ENCODE assay signal across 8 cellular contexts in genomic region chr6:43172127-43173007, GRCh38. TPM values are rescaled to one million over a fixed set of nuclear protein-coding genes. Genes with fewer than 3 reads are reported as not detected.
DNase-seq lines count a peak whose midpoint lies in the region; ATAC-seq, FAIRE-seq and TF ChIP-seq lines count a peak whose summit lies in the region.

No MANE protein-coding gene starts in this region.

- ATAC-seq in activated B cell treated with CpG ODN at 0.5 μM for 24 hours (ENCODE audit: low read depth), result no peak
- no peak for ATAC-seq in GM19023 (IDR thresholded peaks at IDR 0.05; ENCODE audit: unreplicated experiment)

- no peaks in the 10 kb centered on the region for H3K9me3 Mint-ChIP-seq in activated B cell treated with CpG ODN at 0.5 μM for 24 hours
- no peaks in the 10 kb centered on the region for H3K9me3 Mint-ChIP-seq in chondrocyte (ENCODE audit: low read depth)

- no peaks in the 10 kb centered on the region for H3K27me3 ChIP-seq in liver (ENCODE audit: control insufficient read depth in 4 of 4, insufficient read depth in 4 of 4, low read length in 3 of 4)

- peak overlapping the region; percentile 85 for H3K27ac Mint-ChIP-seq in activated B cell treated with CpG ODN at 0.5 μM for 24 hours
- peak overlapping the region; percentile 93 for H3K27ac Mint-ChIP-seq in chondrocyte (ENCODE audit: unreplicated experiment)

- no peaks in the 10 kb centered on the region for H3K9me3 ChIP-seq in liver (ENCODE audit: control insufficient read depth in 4 of 4, low read length in 3 of 4)

- intact Hi-C loops in activated B cell treated with CpG ODN at 0.5 μM for 24 hours (cut with micrococcal nuclease), result loop anchor here (5.0 kb wide), 3 partner anchors 210 to 1090 kb away; partner anchors contain the start of gene BICRAL

- H3K27me3 Mint-ChIP-seq in activated B cell treated with CpG ODN at 0.5 μM for 24 hours (no peaks in the 10 kb centered on the region), chondrocyte (ENCODE audit: low read depth) (no peaks in the 10 kb centered on the region)

- H3K4me1 ChIP-seq in liver (ENCODE audit: control insufficient read depth in 4 of 4, insufficient read depth in 4 of 4, low read length in 3 of 4), result peaks cover 5 to 33% (median 20%) of the 10 kb centered on the region in 4 donors

- H3K4me3 ChIP-seq in liver (ENCODE audit: low read depth in 1 of 3, low read length in 3 of 3), result peak overlapping the region; percentile 77 to 96 (median 92)

- TF ChIP-seq CTCF in activated B cell treated with CpG ODN at 0.5 μM for 24 hours (IDR thresholded peaks at IDR 0.05) (no peak), chondrocyte (IDR thresholded peaks at IDR 0.05) (no peak), liver (IDR thresholded peaks at IDR 0.05; ENCODE audit: low read depth, low read length, missing input control) (no peak), D721Med (IDR thresholded peaks at IDR 0.05; ENCODE audit: insufficient read depth, missing control alignments) (no peak)

- no peak for TF ChIP-seq RAD21 in liver (IDR thresholded peaks at IDR 0.05)

- FAIRE-seq in D721Med (lab: Jason Lieb, UNC), result no peak

- peak overlapping the region; percentile 90 to 91 for H3K27ac ChIP-seq in liver (ENCODE audit: low read depth in 1 of 2, low read length in 2 of 2)

- peaks cover 48% of the 10 kb centered on the region for H3K4me1 Mint-ChIP-seq in activated B cell treated with CpG ODN at 0.5 μM for 24 hours
- H3K4me1 Mint-ChIP-seq in chondrocyte (ENCODE audit: low read depth), result peaks cover 35% of the 10 kb centered on the region

- CTCF ChIA-PET in activated B cell treated with CpG ODN at 0.5 μM for 24 hours (lab: Charles Lee), result interaction anchor here (1.7 to 2.0 kb wide), 2 partner anchors 9 to 57 kb away, joined by 5 to 8 read pairs; partner anchors contain the start of genes CUL9 and DNPH1

- WGBS in liver, result 4% methylated on average over 43 of the region's 43 CpGs

- peaks cover 6 to 19% (median 17%) of the 10 kb centered on the region in 4 donors for H3K36me3 ChIP-seq in liver (ENCODE audit: control insufficient read depth in 4 of 4, insufficient read depth in 3 of 4, low read depth in 1 of 4, low read length in 3 of 4)

- H3K9ac ChIP-seq in liver (ENCODE audit: low read depth in 1 of 2, low read length in 2 of 2), result peak overlapping the region; percentile 5 to 82

- H3K36me3 Mint-ChIP-seq in activated B cell treated with CpG ODN at 0.5 μM for 24 hours (ENCODE audit: low read depth) (peaks cover 33% of the 10 kb centered on the region), chondrocyte (ENCODE audit: low read depth) (peaks cover 11% of the 10 kb centered on the region)

- H3K4me3 Mint-ChIP-seq in activated B cell treated with CpG ODN at 0.5 μM for 24 hours (peak overlapping the region; percentile 91), chondrocyte (ENCODE audit: unreplicated experiment) (peak overlapping the region; percentile 97)

- POLR2A ChIA-PET in activated B cell treated with CpG ODN at 0.5 μM for 24 hours (lab: Charles Lee), result interaction anchor here (1.0 to 3.6 kb wide), 12 partner anchors 10 to 338 kb away, joined by 3 to 35 read pairs (median 5); partner anchors contain the start of genes CNPY3, CUL7, CUL9 and DNPH1

- DNase-seq in DMS53 treated with DMSO at 0.1 percent for 48 hours (lab: John Stamatoyannopoulos, UW; ENCODE audit: unreplicated experiment) (peak; percentile 45), LoVo (ENCODE audit: low spot score) (peak; percentile 18), activated B cell treated with CpG ODN at 0.5 μM for 24 hours (peak; percentile 45), chondrocyte (ENCODE audit: low spot score) (peak; percentile 94), D721Med (ENCODE audit: insufficient read length, low spot score) (no peak)
- DNase-seq in stimulated activated CD4-positive, alpha-beta T cell treated with anti-CD3 and anti-CD28 coated beads, Interleukin-4, amount 100 ng/mL, for 1 hour, result peak; percentile 65

TF ChIP-seq in liver, 16 proteins besides CTCF, POLR2A, EP300 and RAD21:
- TF ChIP-seq NR2F2 (IDR thresholded peaks at IDR 0.05), result no peak
- no peak for TF ChIP-seq FOXA2 (IDR thresholded peaks at IDR 0.05)
- TF ChIP-seq TAF1 (conservative IDR thresholded peaks at IDR 0.05), result peak; percentile 9
- TF ChIP-seq FOXA1 (IDR thresholded peaks at IDR 0.05), result no peak
- no peak for TF ChIP-seq HNF4A (conservative IDR thresholded peaks at IDR 0.05)
- peak; percentile 67 for TF ChIP-seq YY1 (IDR thresholded peaks at IDR 0.05)
- TF ChIP-seq ATF3 (IDR thresholded peaks at IDR 0.05), result no peak
- TF ChIP-seq ZBTB33 (IDR thresholded peaks at IDR 0.05), result no peak
- no peak for TF ChIP-seq HNF4G (IDR thresholded peaks at IDR 0.05)
- peak; percentile 6 for TF ChIP-seq REST (IDR thresholded peaks at IDR 0.05)

RNA-seq across cellular contexts. Expression of gene SRF, which starts 1.3 kb away (rescaled TPM):
- 35.9 and 37.8 TPM in 2 replicates for total RNA-seq in activated B cell treated with CpG ODN at 0.5 μM for 24 hours
- 42.2 to 43.9 TPM (median 42.7 TPM) in 3 replicates for total RNA-seq in chondrocyte
- 10 to 100 TPM in 1 of 2 donors, 1 to 10 TPM in 1; 7.1 to 11.7 TPM for total RNA-seq in liver
- polyA plus RNA-seq in liver, result 1 to 10 TPM; 2.0 to 7.1 TPM

RNA-seq across cellular contexts. Expression of gene CUL9, which starts 9.6 kb away (rescaled TPM):
- total RNA-seq in activated B cell treated with CpG ODN at 0.5 μM for 24 hours (69.2 and 70.8 TPM in 2 replicates), chondrocyte (17.5 to 36.6 TPM (median 19.8 TPM) in 3 replicates), liver (10 to 100 TPM in 1 of 2 donors, 1 to 10 TPM in 1; 7.5 to 21.8 TPM)
- polyA plus RNA-seq in liver, result 1 to 10 TPM; 6.5 to 7.5 TPM

RNA-seq across cellular contexts. Expression of gene DNPH1, which starts 56.9 kb away (rescaled TPM):
- total RNA-seq in activated B cell treated with CpG ODN at 0.5 μM for 24 hours (56.7 and 57.5 TPM in 2 replicates), chondrocyte (22.8 to 34.1 TPM (median 24.5 TPM) in 3 replicates), liver (10 to 100 TPM; 53.2 to 59.8 TPM)
- 100 to 1,000 TPM; 147 to 195 TPM for polyA plus RNA-seq in liver
